ENCODE assay signal across 34 cellular contexts in genomic region chr9:10104796-10105195, GRCh38.
"Had no signal": no experiment of that assay in that cellular context is flagged by ENCODE, and none has a peak within 500 bp of the region (broad histone marks: within the 10 kb centered on the region; RNA-seq: fewer than 3 reads in every experiment).

No MANE protein-coding gene starts in this region.

- FAIRE-seq: astrocyte, bronchial epithelial cell had no signal

- H3K36me3 ChIP-seq: adrenal gland, ascending aorta, brain microvascular endothelial cell, breast epithelium, cardiac muscle cell had no signal

- H3K9me3 ChIP-seq: adrenal gland, ascending aorta, body of pancreas, breast epithelium had no signal

- H3K27me3 ChIP-seq: adrenal gland, ascending aorta, body of pancreas, brain microvascular endothelial cell, breast epithelium, cardiac muscle cell had no signal

- ATAC-seq: activated naive CD4-positive, alpha-beta T cell treated with anti-CD3 and anti-CD28 coated beads, Interleukin-2, amount 50 U/mL, for 72 hours; activated naive CD8-positive, alpha-beta T cell treated with anti-CD3 and anti-CD28 coated beads, Interleukin-2, amount 50 U/mL, for 24 hours; activated T-cell treated with anti-CD3 and anti-CD28 coated beads, Interleukin-2, amount 50 U/mL, for 4 hours; activated T-cell treated with anti-CD3 and anti-CD28 coated beads, Interleukin-2, amount 50 U/mL, for 72 hours; activated T-helper 17 cell treated with anti-CD3 and anti-CD28 coated beads, Interleukin-2, amount 50 U/mL, for 72 hours; body of pancreas had no signal

- H3K4me3 ChIP-seq: adrenal gland, ascending aorta, body of pancreas, breast epithelium, cardiac muscle cell had no signal

- H3K4me1 ChIP-seq: adrenal gland, ascending aorta, body of pancreas, breast epithelium had no signal

- H3K27ac ChIP-seq: adrenal gland, ascending aorta, body of pancreas, brain microvascular endothelial cell, breast epithelium, cardiac muscle cell had no signal

- DNase-seq: activated effector memory CD4-positive, alpha-beta T cell treated with anti-CD3 and anti-CD28 coated beads, Interleukin-2, amount 50 U/mL, for 16 hours; activated effector memory CD4-positive, alpha-beta T cell treated with Interleukin-2 at 50 U/mL for 16 hours; activated gamma-delta T cell; activated gamma-delta T cell treated with Interleukin-2 at 50 U/mL for 16 hours; activated naive CD4-positive, alpha-beta T cell; activated naive CD4-positive, alpha-beta T cell treated with anti-CD3 and anti-CD28 coated beads for 36 hours; activated naive CD4-positive, alpha-beta T cell treated with anti-CD3 and anti-CD28 coated beads, Interleukin-2, amount 10 ng/mL, durations not matched to agents 7 days and 5 days; activated naive CD4-positive, alpha-beta T cell treated with anti-CD3 and anti-CD28 coated beads, Interleukin-2, amount 50 U/mL, for 16 hours; activated naive CD4-positive, alpha-beta T cell treated with Interleukin-2 at 50 U/mL for 16 hours; activated naive CD8-positive, alpha-beta T cell treated with anti-CD3 and anti-CD28 coated beads for 36 hours; activated naive CD8-positive, alpha-beta T cell treated with anti-CD3 and anti-CD28 coated beads, Interleukin-2, amount 10 ng/mL, durations not matched to agents 7 days and 5 days; activated naive CD8-positive, alpha-beta T cell treated with anti-CD3 and anti-CD28 coated beads, Interleukin-2, amount 50 U/mL, for 24 hours; activated T-cell treated with anti-CD3 and anti-CD28 coated beads, Interleukin-2, amount 50 U/mL, for 1 hour; activated T-cell treated with anti-CD3 and anti-CD28 coated beads, Interleukin-2, amount 50 U/mL, for 24 hours; activated T-cell treated with anti-CD3 and anti-CD28 coated beads, Interleukin-2, amount 50 U/mL, for 4 hours; activated T-cell treated with anti-CD3 and anti-CD28 coated beads, Interleukin-2, amount 50 U/mL, for 48 hours; activated T-cell treated with anti-CD3 and anti-CD28 coated beads, Interleukin-2, amount 50 U/mL, for 72 hours; adrenal gland; amniotic stem cell; amygdala; anterior cingulate cortex; aorta; body of pancreas; brain microvascular endothelial cell; caudate nucleus; central memory CD4-positive, alpha-beta T cell; cerebellar nuclear complex had no signal
